16 cellular contexts compared by ENCODE assay signal in genomic region chr5:77181596-77182304, GRCh38. TPM values are rescaled to one million over a fixed set of nuclear protein-coding genes. Genes with fewer than 3 reads are reported as not detected.
DNase-seq lines count a peak whose midpoint lies in the region; ATAC-seq and TF ChIP-seq lines count a peak whose summit lies in the region.
"Had no signal": no experiment of that assay in that cellular context is flagged by ENCODE, and none has a peak within 500 bp of the region (broad histone marks: within the 10 kb centered on the region; RNA-seq: fewer than 3 reads in every experiment).

No MANE protein-coding gene starts in this region.

- WGBS in psoas muscle, 3 donors: 41 to 45% (median 44%) methylated on average over 15 of the region's 15 CpGs

- H3K9me3 ChIP-seq in WERI-Rb-1 (ENCODE audit: severe bottlenecking) (no peaks in the 10 kb centered on the region), iPS-20b (ENCODE audit: insufficient read depth, low read depth, low read length) (no peaks in the 10 kb centered on the region), psoas muscle (peaks cover 5% of the 10 kb centered on the region)

- H3K9ac ChIP-seq in iPS-20b (ENCODE audit: low read depth, low read length): no peak overlapping the region

- H3K27ac ChIP-seq in C4-2B (peak overlapping the region; percentile 73), WERI-Rb-1 (no peak overlapping the region), iPS-20b (ENCODE audit: low read length) (no peak overlapping the region), psoas muscle (no peak overlapping the region)
- H3K27ac ChIP-seq: brain microvascular endothelial cell, spleen had no signal

- TF ChIP-seq CTCF in C4-2B (conservative IDR thresholded peaks at IDR 0.05) (no peak), WERI-Rb-1 (IDR thresholded peaks at IDR 0.05; ENCODE audit: low read depth, low read length) (no peak), psoas muscle (IDR thresholded peaks at IDR 0.05) (no peak)

- no peaks in the 10 kb centered on the region for H3K27me3 ChIP-seq in WERI-Rb-1 (ENCODE audit: insufficient read depth, low read depth, severe bottlenecking)
- H3K27me3 ChIP-seq in iPS-20b (ENCODE audit: insufficient read depth, low read length): peaks cover 52% of the 10 kb centered on the region
- H3K27me3 ChIP-seq in psoas muscle (ENCODE audit: insufficient read depth in 3 of 3, low read length in 2 of 3): peaks cover 0 to 26% (median 4%) of the 10 kb centered on the region in 3 donors

- no peak overlapping the region for H3K4me3 ChIP-seq in WERI-Rb-1 (ENCODE audit: low read depth, low read length)
- peak overlapping the region; percentile 62 for H3K4me3 ChIP-seq in iPS-20b (ENCODE audit: low read length)
- no peak overlapping the region for H3K4me3 ChIP-seq in psoas muscle
- H3K4me3 ChIP-seq: K562 had no signal

- H3K4me1 ChIP-seq in iPS-20b (ENCODE audit: insufficient read depth, low read length): peaks cover 4% of the 10 kb centered on the region; the same call in 1 of the 2 replicates
- peaks cover 9% of the 10 kb centered on the region for H3K4me1 ChIP-seq in psoas muscle

- peak in 3 of 4 donors; percentile 42 to 78 (median 63) for ATAC-seq in psoas muscle
- no peak for ATAC-seq in HG03571 (IDR thresholded peaks at IDR 0.05; ENCODE audit: unreplicated experiment)
- no peak for ATAC-seq in GM18511 (IDR thresholded peaks at IDR 0.05; ENCODE audit: unreplicated experiment)
- ATAC-seq: K562 had no signal

- intact Hi-C loops in psoas muscle (cut with DNase I): no loop called here

- DNase-seq in WERI-Rb-1 (peak; percentile 30), psoas muscle (no peak), HuH-7.5 (ENCODE audit: low spot score) (no peak)
- DNase-seq in stimulated activated CD4-positive, alpha-beta T cell treated with anti-CD3 and anti-CD28 coated beads, Interleukin-2, amount 100 ng/mL, for 24 hours: no peak
- DNase-seq: activated CD4-positive, alpha-beta T cell treated with anti-CD3 and anti-CD28 coated beads for 4 hours; activated CD8-positive, alpha-beta memory T cell treated with anti-CD3 and anti-CD28 coated beads, Interleukin-2, amount 50 U/mL, for 48 hours; activated naive CD4-positive, alpha-beta T cell treated with anti-CD3 and anti-CD28 coated beads, Interleukin-2, amount 10 ng/mL, durations not matched to agents 7 days and 5 days; brain microvascular endothelial cell; NCI-H1092 treated with DMSO at 0.1 percent for 48 hours; occipital lobe; spleen had no signal

- no peaks in the 10 kb centered on the region for H3K36me3 ChIP-seq in WERI-Rb-1
- H3K36me3 ChIP-seq in iPS-20b (ENCODE audit: insufficient read depth, low read depth, low read length): no peaks in the 10 kb centered on the region
- no peaks in the 10 kb centered on the region for H3K36me3 ChIP-seq in psoas muscle (ENCODE audit: insufficient read depth in 1 of 2, low read depth in 1 of 2)
- H3K36me3 ChIP-seq: brain microvascular endothelial cell, spleen had no signal

RNA-seq across cellular contexts. Expression of gene PDE8B, which starts 28.7 kb away (rescaled TPM):
- 1 to 10 TPM in 1 of 4 donors, under 1 TPM in 3; 0.12 to 2.9 (median 0.70) TPM for total RNA-seq in psoas muscle
- polyA plus RNA-seq in psoas muscle: under 1 TPM; 0.18 to 0.48 (median 0.30) TPM
- total RNA-seq: K562 had no signal

Comparison
In these comparisons a context has a peak if more than half of its experiments do, and no peak if none do; other contexts are left out.
1. ATAC-seq: peak in psoas muscle (3 of 4); none in HG03571 (single experiment) and GM18511 (single experiment).